Comparison of ENCODE assay signal across 8 cellular contexts in the genomic region with DNA sequence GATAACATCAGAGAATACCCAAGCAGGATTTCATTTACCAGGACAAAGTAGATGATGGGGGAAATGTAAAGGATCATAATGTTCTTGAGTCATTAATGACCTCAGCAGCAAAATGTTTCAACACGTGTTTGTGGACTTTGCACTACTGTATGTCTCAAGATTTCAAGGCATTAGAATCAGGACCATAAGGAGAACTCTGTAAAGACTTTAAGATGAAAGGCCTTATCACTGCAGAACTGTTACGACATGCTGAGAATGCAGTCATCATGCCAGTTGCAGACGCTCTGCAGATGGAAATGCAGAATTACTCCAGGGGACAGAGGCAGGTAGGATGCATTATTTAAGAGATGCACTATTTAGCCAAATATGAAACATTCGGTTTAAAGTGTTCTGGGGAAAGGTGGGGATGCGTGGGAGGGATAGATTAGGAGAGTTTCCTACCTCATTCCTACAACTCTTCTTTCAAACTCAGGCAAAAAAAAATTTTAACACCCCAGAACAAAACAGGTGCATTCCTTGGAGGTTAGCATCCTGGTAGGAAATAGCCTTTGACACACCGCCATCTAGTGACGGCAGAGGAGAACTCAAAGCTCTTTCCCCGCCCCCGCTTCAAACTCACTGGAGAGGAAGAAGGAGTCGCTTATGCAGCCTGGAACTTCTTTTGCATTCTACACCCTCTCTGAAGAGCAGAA. TPM values are rescaled to one million over a fixed set of nuclear protein-coding genes. Genes with fewer than 3 reads are reported as not detected.
A peak's percentile ranks its signal among the peaks of the same experiment; 100 is the strongest.
DNase-seq lines count a peak whose midpoint lies in the region; TF ChIP-seq lines count a peak whose summit lies in the region.

No MANE protein-coding gene starts in this region.

- H3K27me3 Mint-ChIP-seq in type B pancreatic cell = peaks cover 35% of the 10 kb centered on the region

- H3K4me1 Mint-ChIP-seq in type B pancreatic cell (ENCODE audit: unreplicated experiment) = no peaks in the 10 kb centered on the region

- TF ChIP-seq CTCF in parathyroid adenoma (IDR thresholded peaks at IDR 0.05) = peak; percentile 78
- TF ChIP-seq CTCF in type B pancreatic cell (conservative IDR thresholded peaks at IDR 0.05) = peak; percentile 92

- no peak overlapping the region for H3K4me3 ChIP-seq in SJSA1
- H3K4me3 ChIP-seq in parathyroid adenoma (ENCODE audit: low read depth, low read length) = no peak overlapping the region

- peak overlapping the region; percentile 23 for H2AFZ ChIP-seq in parathyroid adenoma

- H3K9me3 ChIP-seq in SJSA1 (replicated peaks) = no peaks in the 10 kb centered on the region
- no peaks in the 10 kb centered on the region for H3K9me3 ChIP-seq in parathyroid adenoma (ENCODE audit: control insufficient read depth, low read length)

- TF ChIP-seq RAD21 in Ishikawa (IDR thresholded peaks at IDR 0.05; ENCODE audit: low read depth) = peak; percentile 94

- H3K79me2 ChIP-seq in parathyroid adenoma = no peaks in the 10 kb centered on the region

- no peak overlapping the region for H3K4me3 Mint-ChIP-seq in type B pancreatic cell

- no peaks in the 10 kb centered on the region for H3K27me3 ChIP-seq in SJSA1 (replicated peaks)
- H3K27me3 ChIP-seq in parathyroid adenoma (ENCODE audit: control insufficient read depth, insufficient read depth, low read length) = no peaks in the 10 kb centered on the region

- H3K36me3 Mint-ChIP-seq in type B pancreatic cell = no peaks in the 10 kb centered on the region

- H3K4me2 ChIP-seq in parathyroid adenoma (ENCODE audit: low read length) = no peak overlapping the region

- H3K9ac ChIP-seq in parathyroid adenoma = no peak overlapping the region

- no peak for TF ChIP-seq EP300 in Ishikawa (IDR thresholded peaks at IDR 0.05; ENCODE audit: borderline replicate concordance)

- H3K27ac Mint-ChIP-seq in type B pancreatic cell = no peak overlapping the region

- peak; percentile 2 to 42 for DNase-seq in NCI-H446 (lab: John Stamatoyannopoulos, UW)
- DNase-seq in NCI-H446 treated with DMSO at 0.1 percent for 48 hours (lab: John Stamatoyannopoulos, UW) = no peak
- peak; percentile 32 to 51 for DNase-seq in SJSA1 (ENCODE audit: low read depth in 1 of 2, low spot score in 2 of 2)
- peak; percentile 51 for DNase-seq in activated gamma-delta T cell treated with anti-CD3 and anti-CD28 coated beads, Interleukin-2, amount 50 U/mL, for 16 hours (ENCODE audit: low read depth)
- peak; percentile 63 for DNase-seq in globus pallidus (ENCODE audit: low spot score)
- DNase-seq in type B pancreatic cell (ENCODE audit: extremely low spot score, unreplicated experiment) = no peak

- no peak overlapping the region for H3K27ac ChIP-seq in SJSA1
- no peak overlapping the region for H3K27ac ChIP-seq in parathyroid adenoma

- no peaks in the 10 kb centered on the region for H3K9me3 Mint-ChIP-seq in type B pancreatic cell

- H3K36me3 ChIP-seq in SJSA1 (no peaks in the 10 kb centered on the region), parathyroid adenoma (ENCODE audit: control insufficient read depth, insufficient read depth, low read length) (no peaks in the 10 kb centered on the region)

- 0 out of 2 replicates have a peak, but pooled peaks cover 2% of the 10 kb centered on the region for H3K4me1 ChIP-seq in SJSA1 (replicated peaks)
- no peaks in the 10 kb centered on the region for H3K4me1 ChIP-seq in parathyroid adenoma

TF ChIP-seq in Ishikawa, 13 proteins besides CTCF, POLR2A, EP300 and RAD21:
- TF ChIP-seq TCF12 (IDR thresholded peaks at IDR 0.05; ENCODE audit: low read depth) = no peak
- peak; percentile 67 for TF ChIP-seq EGR1 (IDR thresholded peaks at IDR 0.05)

RNA-seq across cellular contexts. Expression of gene TOPAZ1, which starts 43.3 kb away (rescaled TPM):
- total RNA-seq in SJSA1 (2014; rRNA removed; shearing (Covaris generic)) = not detected in 2 replicates
- not detected in 2 replicates for total RNA-seq in type B pancreatic cell (ENCODE audit: low replicate concordance)

Comparison
In these comparisons a context has a peak if more than half of its experiments do, and no peak if none do; other contexts are left out.
1. DNase-seq: peak in NCI-H446 (2 of 2), SJSA1 (2 of 2), activated gamma-delta T cell treated with anti-CD3 and anti-CD28 coated beads, Interleukin-2, amount 50 U/mL, for 16 hours (single experiment) and globus pallidus (single experiment); none in NCI-H446 treated with DMSO at 0.1 percent for 48 hours (single experiment) and type B pancreatic cell (single experiment).